Comparison of ENCODE assay signal across 8 cellular contexts in genomic region chr7:27661776-27662489, GRCh38. TPM values are rescaled to one million over a fixed set of nuclear protein-coding genes. Genes with fewer than 3 reads are reported as not detected.
DNase-seq lines count a peak whose midpoint lies in the region; ATAC-seq, FAIRE-seq and TF ChIP-seq lines count a peak whose summit lies in the region.

No MANE protein-coding gene starts in this region.

- H3K4me3 Mint-ChIP-seq in activated naive CD8-positive, alpha-beta T cell treated with anti-CD3 and anti-CD28 coated beads for 36 hours: peak overlapping the region; percentile 85

- H3K9me3 ChIP-seq in cardiac muscle cell (ENCODE audit: low read depth) (no peaks in the 10 kb centered on the region), ovary (no peaks in the 10 kb centered on the region)

- TF ChIP-seq POLR2A in ovary (IDR thresholded peaks at IDR 0.05): no peak

- POLR2A ChIA-PET in AG04449 (lab: Yijun Ruan, JAX): interaction anchor here (0.9 to 2.5 kb wide), 4 partner anchors 16 to 462 kb away, joined by 3 to 12 read pairs (median 3); partner anchors contain the start of gene HOXA13

- DNase-seq in AG04449 (ENCODE audit: low read depth, low spot score) (no peak), GM19239 (ENCODE audit: insufficient read length, low spot score) (peak; percentile 4), NCI-H82 treated with DMSO at 0.1 percent for 48 hours (lab: John Stamatoyannopoulos, UW; ENCODE audit: unreplicated experiment) (peak; percentile 15), cardiac muscle cell (ENCODE audit: low read depth in 1 of 2, low spot score in 1 of 2) (peak in 1 of 2 donors; percentile 21), ovary (peak in 3 of 5 donors; percentile 17 to 53 (median 50)), NCI-H2107 (lab: John Stamatoyannopoulos, UW) (no peak)
- DNase-seq in activated naive CD8-positive, alpha-beta T cell treated with anti-CD3 and anti-CD28 coated beads for 36 hours: peak; percentile 16

- WGBS in ovary, 3 donors: 4 to 5% (median 4%) methylated on average over 18 of the region's 18 CpGs

- H3K27ac Mint-ChIP-seq in activated naive CD8-positive, alpha-beta T cell treated with anti-CD3 and anti-CD28 coated beads for 36 hours: peak overlapping the region; percentile 77

- H3K4me1 ChIP-seq in cardiac muscle cell (ENCODE audit: low read depth): no peaks in the 10 kb centered on the region
- no peaks in the 10 kb centered on the region for H3K4me1 ChIP-seq in ovary (ENCODE audit: insufficient read depth)

- H3K27ac ChIP-seq in cardiac muscle cell (peak overlapping the region; percentile 80), ovary (peak overlapping the region; percentile 69 to 84)

- intact Hi-C loops in ovary (cut with DNase I): loop anchor here in 2 of 4 donors (2.0 kb wide), 2 partner anchors 77 to 79 kb away; partner anchors contain the start of gene TAX1BP1 (in 1 of the 2)

- CTCF ChIA-PET in AG04449 (lab: Yijun Ruan, JAX): interaction anchor here (0.6 to 1.7 kb wide), 3 partner anchors 8 to 466 kb away, joined by 3 to 6 read pairs (median 3); no protein-coding TSS in a partner anchor

- no peaks in the 10 kb centered on the region for H3K9me3 Mint-ChIP-seq in activated naive CD8-positive, alpha-beta T cell treated with anti-CD3 and anti-CD28 coated beads for 36 hours

- no peak for TF ChIP-seq CTCF in AG04449 (IDR thresholded peaks at IDR 0.05; ENCODE audit: insufficient read depth, low read length, missing control alignments)
- TF ChIP-seq CTCF in cardiac muscle cell (IDR thresholded peaks at IDR 0.05; ENCODE audit: low read depth, low read length): no peak
- no peak for TF ChIP-seq CTCF in ovary (IDR thresholded peaks at IDR 0.05)

- no peak for TF ChIP-seq EP300 in ovary (IDR thresholded peaks at IDR 0.05)

- no peaks in the 10 kb centered on the region for H3K36me3 Mint-ChIP-seq in activated naive CD8-positive, alpha-beta T cell treated with anti-CD3 and anti-CD28 coated beads for 36 hours

- H3K27me3 ChIP-seq in cardiac muscle cell (no peaks in the 10 kb centered on the region), ovary (no peaks in the 10 kb centered on the region)

- H3K27me3 Mint-ChIP-seq in activated naive CD8-positive, alpha-beta T cell treated with anti-CD3 and anti-CD28 coated beads for 36 hours: no peaks in the 10 kb centered on the region

- H3K4me3 ChIP-seq in AG04449 (ENCODE audit: low read depth, low read length) (peak overlapping the region; percentile 77), cardiac muscle cell (peak overlapping the region; percentile 64), ovary (peak overlapping the region; percentile 91)

- peaks cover 20% of the 10 kb centered on the region for H3K4me1 Mint-ChIP-seq in activated naive CD8-positive, alpha-beta T cell treated with anti-CD3 and anti-CD28 coated beads for 36 hours

- no peak for FAIRE-seq in GM19239 (lab: Jason Lieb, UNC)

- no peak for ATAC-seq in HG03457 (IDR thresholded peaks at IDR 0.05; ENCODE audit: unreplicated experiment)

- no peaks in the 10 kb centered on the region for H3K36me3 ChIP-seq in cardiac muscle cell
- no peaks in the 10 kb centered on the region for H3K36me3 ChIP-seq in ovary

RNA-seq across cellular contexts. Expression of gene HIBADH, which starts 0.8 kb away (rescaled TPM):
- 10 to 100 TPM; 18.5 to 19.8 TPM for total RNA-seq in activated naive CD8-positive, alpha-beta T cell treated with anti-CD3 and anti-CD28 coated beads for 36 hours
- total RNA-seq in cardiac muscle cell (62.5 and 70.5 TPM in 2 replicates), ovary (10 to 100 TPM; 24.4 to 47.2 (median 36.9) TPM)
- polyA plus RNA-seq in cardiac muscle cell (83.8 and 102 TPM in 2 replicates), ovary (10 to 100 TPM; 35.0 to 76.0 TPM)

Comparison
In these comparisons a context has a peak if more than half of its experiments do, and no peak if none do; other contexts are left out.
1. DNase-seq: peak in GM19239 (single experiment), NCI-H82 treated with DMSO at 0.1 percent for 48 hours (single experiment), activated naive CD8-positive, alpha-beta T cell treated with anti-CD3 and anti-CD28 coated beads for 36 hours (single experiment) and ovary (3 of 5); none in AG04449 (single experiment) and NCI-H2107 (single experiment).
2. Peak in every context shown above with its lines, with median percentiles within 50 percentile points of each other: H3K4me3 ChIP-seq.